Comparison of ENCODE assay signal across 7 cellular contexts in genomic region chr1:154751690-154752089, GRCh38.
DNase-seq lines count a peak whose midpoint lies in the region; TF ChIP-seq lines count a peak whose summit lies in the region.

No MANE protein-coding gene starts in this region.

- H3K4me1 ChIP-seq in neural progenitor cell = peaks cover 10% of the 10 kb centered on the region

- peaks cover 14% of the 10 kb centered on the region for H3F3A ChIP-seq in neural progenitor cell (ENCODE audit: low read depth)

- peaks cover 38% of the 10 kb centered on the region for H3K4me1 Mint-ChIP-seq in neural progenitor cell

- TF ChIP-seq CTCF in cardiac fibroblast (IDR thresholded peaks at IDR 0.05; ENCODE audit: low read depth, low read length) = no peak
- TF ChIP-seq CTCF in neural progenitor cell (IDR thresholded peaks at IDR 0.05) = no peak

- H3K27me3 Mint-ChIP-seq in neural progenitor cell (ENCODE audit: insufficient read depth, low read depth) = peaks cover 16% of the 10 kb centered on the region

- H3K27me3 ChIP-seq in neural progenitor cell = no peaks in the 10 kb centered on the region

- no peaks in the 10 kb centered on the region for H3K79me2 ChIP-seq in neural progenitor cell (ENCODE audit: low read depth)

- DNase-seq in GM04503 (ENCODE audit: low read depth) (peak; percentile 62), NCI-H2107 treated with DMSO at 0.1 percent for 48 hours (lab: John Stamatoyannopoulos, UW; ENCODE audit: unreplicated experiment) (peak; percentile 100), cardiac fibroblast (ENCODE audit: low read depth in 2 of 2) (peak; percentile 84 to 88), neural progenitor cell (ENCODE audit: low spot score) (no peak), D341Med (ENCODE audit: low spot score) (no peak), UCSD-AML1 (lab: John Stamatoyannopoulos, UW; ENCODE audit: unreplicated experiment) (no peak), NAMALWA (ENCODE audit: low spot score) (no peak)

- no peaks in the 10 kb centered on the region for H3K36me3 ChIP-seq in neural progenitor cell

- H3K4me2 ChIP-seq in neural progenitor cell = no peak overlapping the region

- no peak overlapping the region for H3K27ac ChIP-seq in neural progenitor cell

- H3K9ac ChIP-seq in neural progenitor cell = no peak overlapping the region

- no peaks in the 10 kb centered on the region for H3K9me3 ChIP-seq in neural progenitor cell (ENCODE audit: low read depth)

- H3K4me3 Mint-ChIP-seq in neural progenitor cell = no peak overlapping the region

- H4K20me1 ChIP-seq in neural progenitor cell (ENCODE audit: low read depth) = no peaks in the 10 kb centered on the region

- H3K9me3 Mint-ChIP-seq in neural progenitor cell = no peaks in the 10 kb centered on the region

- no peak overlapping the region for H2AFZ ChIP-seq in neural progenitor cell (replicated peaks)

- H3K36me3 Mint-ChIP-seq in neural progenitor cell = no peaks in the 10 kb centered on the region

- H3K4me3 ChIP-seq in cardiac fibroblast (replicated peaks in 1 of 2; ENCODE audit: low read depth in 2 of 2, low read length in 2 of 2) (no peak overlapping the region), neural progenitor cell (no peak overlapping the region)

- peak overlapping the region; percentile 28 for H3K27ac Mint-ChIP-seq in neural progenitor cell

Comparison
In these comparisons a context has a peak if more than half of its experiments do, and no peak if none do; other contexts are left out.
1. DNase-seq: peak in GM04503 (single experiment), NCI-H2107 treated with DMSO at 0.1 percent for 48 hours (single experiment) and cardiac fibroblast (2 of 2); none in neural progenitor cell (single experiment), D341Med (single experiment), UCSD-AML1 (single experiment) and NAMALWA (single experiment).